ENCODE assay signal across 29 cellular contexts in genomic region chr13:90374183-90374582, GRCh38.
"Had no signal": no experiment of that assay in that cellular context is flagged by ENCODE, and none has a peak within 500 bp of the region (broad histone marks: within the 10 kb centered on the region; RNA-seq: fewer than 3 reads in every experiment).

No MANE protein-coding gene starts in this region.

- H3K36me3 ChIP-seq: ovary, spleen, thoracic aorta, thyroid gland, tibial nerve, upper lobe of left lung, vagina had no signal

- H3K79me2 ChIP-seq: parathyroid adenoma had no signal

- ATAC-seq: naive thymus-derived CD8-positive, alpha-beta T cell; natural killer cell treated with Interleukin-12 subunit alpha and Interleukin-12 subunit beta and Interleukin-15 and Interleukin-18, amount 100 ng/mL, for 72 hours; psoas muscle; right cardiac atrium; sciatic nerve; stimulated activated memory B cell treated with anti-CD40 and anti-IgM and Interleukin-4, amounts not matched to agents 10 μg/mL and 1 μg/mL and 100 μg/mL, for 72 hours; stimulated activated naive CD8-positive, alpha-beta T cell treated with anti-CD3 and anti-CD28 coated beads, Interleukin-15, amount 100 ng/mL, for 72 hours; stimulated activated naive CD8-positive, alpha-beta T cell treated with anti-CD3 and anti-CD28 coated beads, Interleukin-15, Interleukin-2, amounts not matched to agents 100 U/mL and 50 U/mL, for 24 hours had no signal

- H3K4me1 ChIP-seq: parathyroid adenoma, psoas muscle, spleen, thyroid gland, tibial nerve, upper lobe of left lung, vagina had no signal

- H3K27ac ChIP-seq: ovary, parathyroid adenoma, psoas muscle, skin epidermis, spleen, thoracic aorta, thyroid gland, tibial nerve, upper lobe of left lung, vagina had no signal

- H2AFZ ChIP-seq: parathyroid adenoma had no signal

- DNase-seq: naive thymus-derived CD8-positive, alpha-beta T cell; nephron progenitor cell; occipital lobe; ovary; posterior cingulate gyrus; psoas muscle; right cardiac atrium; spleen; stimulated activated CD4-positive, alpha-beta T cell treated with anti-CD3 and anti-CD28 coated beads, Interleukin-12 subunit alpha, Interleukin-12 subunit beta, amount 100 ng/mL, for 4 hours; stimulated activated CD4-positive, alpha-beta T cell treated with anti-CD3 and anti-CD28 coated beads, Interleukin-1b, Interleukin-23, amount 100 ng/mL, for 48 hours; stimulated activated CD4-positive, alpha-beta T cell treated with anti-CD3 and anti-CD28 coated beads, Interleukin-4, amount 100 ng/mL, for 1 hour; stimulated activated CD4-positive, alpha-beta T cell treated with anti-CD3 and anti-CD28 coated beads, Interleukin-4, amount 100 ng/mL, for 4 hours; stimulated activated CD8-positive, alpha-beta memory T cell treated with anti-CD3 and anti-CD28 coated beads, Interleukin-4, amount 100 ng/mL, for 48 hours; stimulated activated naive CD4-positive, alpha-beta T cell; stimulated activated naive CD8-positive, alpha-beta T cell treated with anti-CD3 and anti-CD28 coated beads, Interleukin-15, amount 100 ng/mL, for 72 hours; stimulated activated naive CD8-positive, alpha-beta T cell treated with anti-CD3 and anti-CD28 coated beads, Interleukin-15, Interleukin-2, amounts not matched to agents 100 U/mL and 50 U/mL, for 24 hours; thyroid gland; trophoblast cell; upper lobe of left lung had no signal

- H3K9me3 ChIP-seq: ovary, psoas muscle, thoracic aorta, thyroid gland, upper lobe of left lung, vagina had no signal

- H3K4me3 ChIP-seq: ovary, psoas muscle, skin epidermis, smooth muscle cell, spleen, thoracic aorta, thyroid gland, tibial nerve, upper lobe of left lung, vagina had no signal

- H3K27me3 ChIP-seq: spleen, thyroid gland, tibial nerve, upper lobe of left lung, vagina had no signal

- H3K4me2 ChIP-seq: smooth muscle cell had no signal

- H3K9ac ChIP-seq: parathyroid adenoma had no signal

- FAIRE-seq: urothelium cell line had no signal
